ENCODE assay signal across 9 cellular contexts in the genomic region with DNA sequence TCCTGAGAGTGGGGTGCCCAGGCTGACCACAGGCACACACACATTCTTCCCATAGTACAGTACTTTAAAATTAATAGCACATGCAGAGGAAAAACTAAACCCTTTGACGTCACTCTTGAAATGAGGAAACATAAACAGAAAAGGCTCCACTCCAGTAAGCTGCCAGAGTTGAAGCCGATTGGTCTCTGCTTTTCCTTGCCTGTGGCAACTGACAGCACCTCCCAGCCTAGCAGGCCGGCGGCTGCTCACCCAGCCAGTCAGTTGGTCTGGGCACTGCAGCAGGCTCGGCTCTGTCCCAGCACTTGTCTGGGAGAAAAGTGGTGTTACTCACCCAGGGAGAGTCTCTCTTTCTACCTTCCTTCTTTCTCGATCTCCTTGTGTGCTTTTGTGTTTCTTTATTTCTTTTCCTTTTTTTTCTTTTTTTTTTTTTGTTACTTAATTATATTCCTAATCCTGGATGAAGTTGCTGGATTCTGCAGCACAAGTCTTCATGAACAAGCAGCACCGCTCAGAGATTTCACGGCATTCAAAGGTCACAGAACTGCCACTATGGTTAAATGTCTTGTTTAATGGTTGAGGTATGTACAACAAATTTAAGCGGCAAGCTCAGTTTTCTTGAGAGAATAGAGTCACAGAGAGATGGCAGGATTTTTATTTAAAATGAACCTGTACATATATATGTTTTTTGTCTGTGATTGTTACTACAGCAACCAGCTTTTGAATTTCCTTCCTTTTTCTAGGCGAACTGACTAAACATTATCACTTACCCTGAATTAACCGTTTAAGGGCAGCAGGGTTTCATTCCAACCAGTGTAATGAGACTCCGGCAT. TPM values are rescaled to one million over a fixed set of nuclear protein-coding genes. Genes with fewer than 3 reads are reported as not detected.
DNase-seq lines count a peak whose midpoint lies in the region; ATAC-seq, FAIRE-seq and TF ChIP-seq lines count a peak whose summit lies in the region.
"Had no signal": no experiment of that assay in that cellular context is flagged by ENCODE, and none has a peak within 500 bp of the region (broad histone marks: within the 10 kb centered on the region; RNA-seq: fewer than 3 reads in every experiment).

Gene PDE7B, plus strand, starts transcription at position 260 of the 830 bp plus-strand sequence.

- peak within 1 kb of the TSS; percentile 83 for H2BK12ac ChIP-seq in trophoblast cell (ENCODE audit: low read length)

- H3K36me3 ChIP-seq in astrocyte (ENCODE audit: insufficient read depth, low read length): no peaks in the 10 kb centered on the region
- no peaks in the 10 kb centered on the region for H3K36me3 ChIP-seq in heart left ventricle
- no peaks in the 10 kb centered on the region for H3K36me3 ChIP-seq in trophoblast cell (ENCODE audit: control insufficient read depth in 1 of 2, insufficient read depth in 2 of 2, low read length in 2 of 2)

- 22 to 32% (median 24%) methylated on average over 12 of the region's 12 CpGs for WGBS in heart left ventricle, 4 donors
- WGBS in trophoblast cell (ENCODE audit: extremely low coverage, insufficient coverage, insufficient read length): no CpG with 5 or more reads among the region's 12 CpGs

- H4K12ac ChIP-seq in trophoblast cell (ENCODE audit: low read depth, low read length): no peak within 1 kb of the TSS

- FAIRE-seq in astrocyte (lab: Jason Lieb, UNC): peak; percentile 95

- H2AFZ ChIP-seq in astrocyte (ENCODE audit: low read depth, low read length) (peak within 1 kb of the TSS; percentile 23), trophoblast cell (ENCODE audit: insufficient read depth, low read length, poor library complexity) (no peak within 1 kb of the TSS)

- no peaks in the 10 kb centered on the region for H3K27me3 ChIP-seq in astrocyte (ENCODE audit: insufficient read depth, low read length)
- H3K27me3 ChIP-seq in heart left ventricle: no peaks in the 10 kb centered on the region
- H3K27me3 ChIP-seq in trophoblast cell (ENCODE audit: insufficient read depth, low read length): no peaks in the 10 kb centered on the region

- H3K27ac Mint-ChIP-seq in astrocyte (ENCODE audit: unreplicated experiment): peak within 1 kb of the TSS; percentile 16

- H4K91ac ChIP-seq in trophoblast cell (ENCODE audit: low read depth, low read length): no peak within 1 kb of the TSS

- no peaks in the 10 kb centered on the region for H3K79me2 ChIP-seq in astrocyte (ENCODE audit: insufficient read depth, low read length)
- no peaks in the 10 kb centered on the region for H3K79me2 ChIP-seq in trophoblast cell (ENCODE audit: control insufficient read depth, insufficient read depth, low read length, poor library complexity)

- H3K14ac ChIP-seq in trophoblast cell (ENCODE audit: low read length): no peak within 1 kb of the TSS

- H3K4ac ChIP-seq in trophoblast cell (ENCODE audit: low read depth, low read length): no peak within 1 kb of the TSS

- TF ChIP-seq CTCF in astrocyte (IDR thresholded peaks at IDR 0.05; ENCODE audit: insufficient read depth, low read depth, low read length): no peak
- TF ChIP-seq CTCF in heart left ventricle (IDR thresholded peaks at IDR 0.05): no peak

- H4K20me1 ChIP-seq in astrocyte (ENCODE audit: insufficient read depth, low read length): no peaks in the 10 kb centered on the region

- H2BK5ac ChIP-seq in trophoblast cell (ENCODE audit: low read depth, low read length, poor library complexity): no peak within 1 kb of the TSS

- H3K27ac ChIP-seq in astrocyte (ENCODE audit: low read depth, low read length) (peak within 1 kb of the TSS; percentile 81), heart left ventricle (peak within 1 kb of the TSS; percentile 25 to 84 (median 64)), trophoblast cell (ENCODE audit: low read depth, low read length) (no peak within 1 kb of the TSS)
- H3K27ac ChIP-seq: KMS-11 had no signal

- H3K9me3 Mint-ChIP-seq in astrocyte (ENCODE audit: unreplicated experiment): no peaks in the 10 kb centered on the region

- DNase-seq in C1 segment of cervical spinal cord (lab: John Stamatoyannopoulos, UW) (peak in 10 of 14 donors; percentile 2 to 60 (median 21)), SHP77 treated with DMSO at 0.1 percent for 48 hours (lab: John Stamatoyannopoulos, UW) (peak; percentile 62), astrocyte (ENCODE audit: low read depth) (peak; percentile 97), heart left ventricle (peak; percentile 79 to 89 (median 85)), trophoblast cell (peak; percentile 58 to 62), NCI-H2196 treated with DMSO at 0.1 percent for 48 hours (lab: John Stamatoyannopoulos, UW; ENCODE audit: unreplicated experiment) (no peak)

- H3K4me3 ChIP-seq in astrocyte (ENCODE audit: insufficient read depth, low read depth, low read length): peak within 1 kb of the TSS; percentile 66
- peak within 1 kb of the TSS; percentile 3 to 62 (median 52) for H3K4me3 ChIP-seq in heart left ventricle
- H3K4me3 ChIP-seq in trophoblast cell (ENCODE audit: low read depth, low read length): no peak within 1 kb of the TSS

- no peak within 1 kb of the TSS for H2AK5ac ChIP-seq in trophoblast cell (ENCODE audit: low read length)

- H3K4me2 ChIP-seq in astrocyte (ENCODE audit: low read length) (peak within 1 kb of the TSS; percentile 82), trophoblast cell (ENCODE audit: low read length) (peak within 1 kb of the TSS; percentile 49)
- H3K4me2 ChIP-seq: KMS-11 had no signal

- H3K27me3 Mint-ChIP-seq in astrocyte (ENCODE audit: low read depth, unreplicated experiment): no peaks in the 10 kb centered on the region

- H3K9me3 ChIP-seq in astrocyte (ENCODE audit: insufficient read depth, low read depth, low read length) (no peaks in the 10 kb centered on the region), heart left ventricle (no peaks in the 10 kb centered on the region), trophoblast cell (ENCODE audit: insufficient read depth, low read depth, low read length) (no peaks in the 10 kb centered on the region)

- H3K4me1 ChIP-seq in astrocyte (ENCODE audit: insufficient read depth, low read length) (peaks cover 8% of the 10 kb centered on the region), heart left ventricle (peaks cover 0 to 28% (median 10%) of the 10 kb centered on the region in 12 donors), trophoblast cell (ENCODE audit: control insufficient read depth in 1 of 2, insufficient read depth in 2 of 2, low read length in 2 of 2) (no peaks in the 10 kb centered on the region)

- H3K4me1 Mint-ChIP-seq in astrocyte (ENCODE audit: low read depth, unreplicated experiment): peaks cover 9% of the 10 kb centered on the region

- peak in 1 of 2 donors; percentile 80 for TF ChIP-seq POLR2A in heart left ventricle (IDR thresholded peaks at IDR 0.05)

- H3K9ac ChIP-seq in astrocyte (ENCODE audit: low read length): peak within 1 kb of the TSS; percentile 82
- H3K9ac ChIP-seq in trophoblast cell (ENCODE audit: low read length): no peak within 1 kb of the TSS
- H3K9ac ChIP-seq: KMS-11 had no signal

- no peaks in the 10 kb centered on the region for H3K79me1 ChIP-seq in trophoblast cell (ENCODE audit: low read length)

- peak within 1 kb of the TSS; percentile 12 for H2BK120ac ChIP-seq in trophoblast cell (ENCODE audit: insufficient read depth, low read length, poor library complexity)

- intact Hi-C loops in heart left ventricle (cut with DNase I): loop anchor here in 5 of 10 donors (5.0 to 10.0 kb wide), 3 partner anchors 39 to 376 kb away; no protein-coding TSS in a partner anchor

- no peaks in the 10 kb centered on the region for H3K36me3 Mint-ChIP-seq in astrocyte (ENCODE audit: low read depth, unreplicated experiment)

- no peak within 1 kb of the TSS for H3K23ac ChIP-seq in trophoblast cell (ENCODE audit: low read length)

- H3K18ac ChIP-seq in trophoblast cell (ENCODE audit: low read length): no peak within 1 kb of the TSS

- peak; percentile 87 for ATAC-seq in GM19351 (IDR thresholded peaks at IDR 0.05; ENCODE audit: unreplicated experiment)
- ATAC-seq in HG03442 (IDR thresholded peaks at IDR 0.05; ENCODE audit: unreplicated experiment): peak; percentile 90
- peak; percentile 89 to 98 (median 96) for ATAC-seq in heart left ventricle

- no peak within 1 kb of the TSS for H4K8ac ChIP-seq in trophoblast cell (ENCODE audit: low read depth, low read length)

- no peak within 1 kb of the TSS for H3K4me3 Mint-ChIP-seq in astrocyte (ENCODE audit: unreplicated experiment)

RNA-seq across cellular contexts. Expression of gene PDE7B, which starts in this region (rescaled TPM):
- total RNA-seq in astrocyte: 0.19 and 0.27 TPM in 2 replicates
- total RNA-seq in heart left ventricle: 10 to 100 TPM in 5 of 9 donors, 1 to 10 TPM in 4; 4.8 to 29.1 (median 12.0) TPM
- polyA plus RNA-seq in heart left ventricle: 1 to 10 TPM; 4.4 to 5.7 TPM
- 0.05 and 0.08 TPM in 2 replicates for polyA plus RNA-seq in trophoblast cell (2013)

Comparison
In these comparisons a context has a peak if more than half of its experiments do, and no peak if none do; other contexts are left out.
1. Peak in DNase-seq, H3K4me3 ChIP-seq, H3K27ac ChIP-seq, H3K9ac ChIP-seq and H3K4me2 ChIP-seq in astrocyte; RNA of the gene not detected or under 1 TPM.